Comparison of ENCODE assay signal across 29 cellular contexts in genomic region chr9:137490532-137491186, GRCh38. TPM values are rescaled to one million over a fixed set of nuclear protein-coding genes. Genes with fewer than 3 reads are reported as not detected.
"Had no signal": no experiment of that assay in that cellular context is flagged by ENCODE, and none has a peak within 500 bp of the region (broad histone marks: within the 10 kb centered on the region; RNA-seq: fewer than 3 reads in every experiment).

No MANE protein-coding gene starts in this region.

- H3K36me3 Mint-ChIP-seq: activated CD4-positive, alpha-beta memory T cell treated with anti-CD3 and anti-CD28 coated beads for 36 hours; activated naive CD4-positive, alpha-beta T cell treated with anti-CD3 and anti-CD28 coated beads, Interleukin-2, amount 10 ng/mL, durations not matched to agents 7 days and 5 days; stimulated activated effector memory CD8-positive, alpha-beta T cell treated with anti-CD3 and anti-CD28 coated beads, Interleukin-12 subunit alpha, Interleukin-12 subunit beta, amount 100 ng/mL, for 72 hours had no signal

- H3K4me3 Mint-ChIP-seq: activated B cell treated with CpG ODN at 0.5 μM for 24 hours; activated CD4-positive, alpha-beta memory T cell treated with anti-CD3 and anti-CD28 coated beads for 36 hours; activated CD4-positive, alpha-beta T cell treated with anti-CD3 and anti-CD28 coated beads for 36 hours; activated naive CD4-positive, alpha-beta T cell treated with anti-CD3 and anti-CD28 coated beads, Interleukin-2, amount 10 ng/mL, durations not matched to agents 7 days and 5 days; naive B cell; neural crest cell; stimulated activated effector memory CD8-positive, alpha-beta T cell treated with anti-CD3 and anti-CD28 coated beads, Interleukin-12 subunit alpha, Interleukin-12 subunit beta, amount 100 ng/mL, for 72 hours had no signal

- H3K27ac ChIP-seq: body of pancreas, cardiac muscle cell, heart right ventricle, stomach, suprapubic skin, tibial nerve had no signal

- H3K27ac Mint-ChIP-seq: activated B cell treated with CpG ODN at 0.5 μM for 24 hours; activated CD4-positive, alpha-beta memory T cell treated with anti-CD3 and anti-CD28 coated beads for 36 hours; activated CD4-positive, alpha-beta T cell treated with anti-CD3 and anti-CD28 coated beads for 36 hours; activated naive CD4-positive, alpha-beta T cell treated with anti-CD3 and anti-CD28 coated beads, Interleukin-2, amount 10 ng/mL, durations not matched to agents 7 days and 5 days; activated T-cell treated with anti-CD3 and anti-CD28 coated beads, Interleukin-2, amount 50 U/mL, for 72 hours; stimulated activated effector memory CD8-positive, alpha-beta T cell treated with anti-CD3 and anti-CD28 coated beads, Interleukin-12 subunit alpha, Interleukin-12 subunit beta, amount 100 ng/mL, for 72 hours had no signal

- H3K27me3 Mint-ChIP-seq: activated B cell treated with CpG ODN at 0.5 μM for 24 hours; activated CD4-positive, alpha-beta memory T cell treated with anti-CD3 and anti-CD28 coated beads for 36 hours; activated CD4-positive, alpha-beta T cell treated with anti-CD3 and anti-CD28 coated beads for 36 hours; activated naive CD4-positive, alpha-beta T cell treated with anti-CD3 and anti-CD28 coated beads, Interleukin-2, amount 10 ng/mL, durations not matched to agents 7 days and 5 days; naive B cell had no signal

- H3K4me1 ChIP-seq: stomach, suprapubic skin had no signal

- ATAC-seq: activated CD4-positive, alpha-beta T cell treated with anti-CD3 and anti-CD28 coated beads for 36 hours; activated T-cell treated with anti-CD3 and anti-CD28 coated beads, Interleukin-2, amount 50 U/mL, for 72 hours; body of pancreas; heart right ventricle; left colon; sciatic nerve; stimulated activated effector memory CD8-positive, alpha-beta T cell treated with anti-CD3 and anti-CD28 coated beads, Interleukin-12 subunit alpha, Interleukin-12 subunit beta, amount 100 ng/mL, for 72 hours had no signal

- FAIRE-seq: endometrium, keratinocyte, small intestine, urothelium cell line had no signal

- H3K9me3 Mint-ChIP-seq: activated B cell treated with CpG ODN at 0.5 μM for 24 hours; activated CD4-positive, alpha-beta memory T cell treated with anti-CD3 and anti-CD28 coated beads for 36 hours; activated naive CD4-positive, alpha-beta T cell treated with anti-CD3 and anti-CD28 coated beads, Interleukin-2, amount 10 ng/mL, durations not matched to agents 7 days and 5 days; activated T-cell treated with anti-CD3 and anti-CD28 coated beads, Interleukin-2, amount 50 U/mL, for 72 hours; neural crest cell; stimulated activated effector memory CD8-positive, alpha-beta T cell treated with anti-CD3 and anti-CD28 coated beads, Interleukin-12 subunit alpha, Interleukin-12 subunit beta, amount 100 ng/mL, for 72 hours had no signal

- H3K4me1 Mint-ChIP-seq: activated B cell treated with CpG ODN at 0.5 μM for 24 hours, neural crest cell had no signal

- H3K4me3 ChIP-seq: body of pancreas, cardiac muscle cell, heart right ventricle, lung, stomach, suprapubic skin, tibial nerve had no signal

- H3K36me3 ChIP-seq: cardiac muscle cell had no signal

- DNase-seq: activated B cell treated with CpG ODN at 0.5 μM for 24 hours; activated CD4-positive, alpha-beta memory T cell treated with anti-CD3 and anti-CD28 coated beads for 36 hours; activated CD4-positive, alpha-beta T cell treated with anti-CD3 and anti-CD28 coated beads for 36 hours; activated effector memory CD4-positive, alpha-beta T cell treated with Interleukin-2 at 50 U/mL for 16 hours; activated naive CD4-positive, alpha-beta T cell treated with anti-CD3 and anti-CD28 coated beads, Interleukin-2, amount 10 ng/mL, durations not matched to agents 7 days and 5 days; activated T-cell treated with anti-CD3 and anti-CD28 coated beads, Interleukin-2, amount 50 U/mL, for 72 hours; anterior cingulate cortex; body of pancreas; foreskin fibroblast; heart right ventricle; left colon; naive B cell; small intestine; stimulated activated CD4-positive, alpha-beta T cell treated with anti-CD3 and anti-CD28 coated beads, Interleukin-2, amount 100 ng/mL, for 24 hours; stomach had no signal

- H3K9me3 ChIP-seq: body of pancreas, heart right ventricle, stomach, suprapubic skin, tibial nerve had no signal

- H3K27me3 ChIP-seq: body of pancreas, cardiac muscle cell, heart right ventricle, stomach, suprapubic skin, tibial nerve had no signal

RNA-seq across cellular contexts. Expression of gene ENTPD8, which starts 49.5 kb away (rescaled TPM):
- total RNA-seq: activated B cell treated with CpG ODN at 0.5 μM for 24 hours; activated CD4-positive, alpha-beta memory T cell treated with anti-CD3 and anti-CD28 coated beads for 36 hours; activated CD4-positive, alpha-beta T cell treated with anti-CD3 and anti-CD28 coated beads for 36 hours; activated T-cell treated with anti-CD3 and anti-CD28 coated beads, Interleukin-2, amount 50 U/mL, for 72 hours; epithelial cell of proximal tubule; heart right ventricle; mesenteric fat pad; omental fat pad; posterior vena cava; sciatic nerve; suprapubic skin; tibial nerve had no signal
- polyA plus RNA-seq: keratinocyte had no signal
